26 cellular contexts compared by ENCODE assay signal in the genomic region with DNA sequence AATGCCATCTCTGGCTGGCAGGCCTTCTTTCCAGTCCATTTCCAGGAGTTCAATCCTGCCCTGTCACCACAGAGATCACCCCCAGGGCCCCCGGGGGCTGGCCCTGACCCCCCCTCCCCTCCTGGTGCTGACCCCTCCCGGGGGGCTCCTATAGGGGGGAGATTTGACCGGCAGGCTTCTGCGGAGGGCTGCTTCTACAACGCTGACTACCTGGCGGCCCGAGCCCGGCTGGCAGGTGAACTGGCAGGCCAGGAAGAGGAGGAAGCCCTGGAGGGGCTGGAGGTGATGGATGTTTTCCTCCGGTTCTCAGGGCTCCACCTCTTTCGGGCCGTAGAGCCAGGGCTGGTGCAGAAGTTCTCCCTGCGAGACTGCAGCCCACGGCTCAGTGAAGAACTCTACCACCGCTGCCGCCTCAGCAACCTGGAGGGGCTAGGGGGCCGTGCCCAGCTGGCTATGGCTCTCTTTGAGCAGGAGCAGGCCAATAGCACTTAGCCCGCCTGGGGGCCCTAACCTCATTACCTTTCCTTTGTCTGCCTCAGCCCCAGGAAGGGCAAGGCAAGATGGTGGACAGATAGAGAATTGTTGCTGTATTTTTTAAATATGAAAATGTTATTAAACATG. TPM values are rescaled to one million over a fixed set of nuclear protein-coding genes. Genes with fewer than 3 reads are reported as not detected.
A peak's percentile ranks its signal among the peaks of the same experiment; 100 is the strongest.
DNase-seq lines count a peak whose midpoint lies in the region; ATAC-seq and TF ChIP-seq lines count a peak whose summit lies in the region.
"Had no signal": no experiment of that assay in that cellular context is flagged by ENCODE, and none has a peak within 500 bp of the region (broad histone marks: within the 10 kb centered on the region; RNA-seq: fewer than 3 reads in every experiment).

No MANE protein-coding gene starts in this region.

- peaks cover 4% of the 10 kb centered on the region for H3K36me3 Mint-ChIP-seq in nephron progenitor cell (ENCODE audit: low read depth)
- H3K36me3 Mint-ChIP-seq in T-cell, result peaks cover 9% of the 10 kb centered on the region

- H3K27me3 ChIP-seq in breast epithelium (no peaks in the 10 kb centered on the region), mammary epithelial cell (ENCODE audit: insufficient read depth, low read length) (no peaks in the 10 kb centered on the region), gastrocnemius medialis (no peaks in the 10 kb centered on the region)
- H3K27me3 ChIP-seq: BE2C had no signal

- BruUV-seq in mammary epithelial cell (replicated peaks; lab: Mats Ljungman, UMichigan), result no TSS peak

- H2AFZ ChIP-seq in mammary epithelial cell (ENCODE audit: low read depth, low read length), result no peak overlapping the region

- in situ Hi-C loops in mammary epithelial cell (cut with MboI; ENCODE audit: low sequenced_read_pairs in 2 of 2) (no loop called here), gastrocnemius medialis (cut with MboI; ENCODE audit: low sequenced_read_pairs in 4 of 4) (no loop called here)

- H3K4me2 ChIP-seq in mammary epithelial cell (ENCODE audit: insufficient read depth, low read depth, low read length), result no peak overlapping the region
- H3K4me2 ChIP-seq: KMS-11 had no signal

- H3K9me3 ChIP-seq in breast epithelium (no peaks in the 10 kb centered on the region), mammary epithelial cell (replicated peaks; ENCODE audit: insufficient read depth, low read length) (no peaks in the 10 kb centered on the region), gastrocnemius medialis (no peaks in the 10 kb centered on the region)
- H3K9me3 ChIP-seq: BE2C had no signal

- no peak overlapping the region for H3K9ac ChIP-seq in mammary epithelial cell (ENCODE audit: insufficient read depth, low read length)
- H3K9ac ChIP-seq: KMS-11 had no signal

- DNase-seq in breast epithelium (ENCODE audit: low spot score in 2 of 2) (no peak), mammary epithelial cell (no peak), nephron progenitor cell (no peak), gastrocnemius medialis (no peak), T-cell (no peak)
- DNase-seq: 8988T; ACHN; BE2C; CD8-positive, alpha-beta memory T cell; DMS 273 treated with DMSO at 0.1 percent for 48 hours; DND-41; IMR-90; NCI-H1048; NCI-H1417; NCI-H1694; NCI-H2029 treated with DMSO at 0.1 percent for 48 hours; NCI-H526 treated with DMSO at 0.1 percent for 48 hours; RPMI8226; SHP77 treated with DMSO at 0.1 percent for 48 hours had no signal

- H4K20me1 ChIP-seq in mammary epithelial cell (ENCODE audit: insufficient read depth, low read length), result no peaks in the 10 kb centered on the region

- WGBS in mammary epithelial cell (ENCODE audit: low coverage, missing lambda C conversion rate), result 70% methylated on average over 11 of the region's 17 CpGs

- no peak for TF ChIP-seq CTCF in breast epithelium (IDR thresholded peaks at IDR 0.05)
- TF ChIP-seq CTCF in mammary epithelial cell (conservative IDR thresholded peaks at IDR 0.05 in 1 of 2, IDR thresholded peaks at IDR 0.05 in 1 of 2; ENCODE audit: extremely low read depth in 1 of 2, insufficient read depth in 1 of 2, low read depth in 1 of 2, low read length in 2 of 2), result no peak
- no peak for TF ChIP-seq CTCF in nephron progenitor cell (IDR thresholded peaks at IDR 0.05)
- TF ChIP-seq CTCF in gastrocnemius medialis (IDR thresholded peaks at IDR 0.05 in 4 of 5, conservative IDR thresholded peaks at IDR 0.05 in 1 of 5), result no peak

- peaks cover 5 to 9% of the 10 kb centered on the region in 2 donors for H3K4me1 ChIP-seq in breast epithelium
- H3K4me1 ChIP-seq in mammary epithelial cell (ENCODE audit: insufficient read depth, low read length), result peaks cover 7% of the 10 kb centered on the region
- H3K4me1 ChIP-seq in gastrocnemius medialis, result peaks cover 21 to 29% of the 10 kb centered on the region in 2 donors

- H3K9me3 Mint-ChIP-seq in nephron progenitor cell (no peaks in the 10 kb centered on the region), T-cell (no peaks in the 10 kb centered on the region)
- H3K9me3 Mint-ChIP-seq: CD14-positive monocyte had no signal

- H3K27ac ChIP-seq in breast epithelium, result peak overlapping the region; percentile 48 to 67
- no peak overlapping the region for H3K27ac ChIP-seq in mammary epithelial cell (ENCODE audit: insufficient read depth, low read depth, low read length)
- H3K27ac ChIP-seq in angular gyrus (ENCODE audit: low read depth, low read length), result peak overlapping the region; percentile 13
- peak overlapping the region; percentile 58 to 80 (median 59) for H3K27ac ChIP-seq in gastrocnemius medialis
- H3K27ac ChIP-seq: KMS-11, SK-N-MC had no signal

- H3K36me3 ChIP-seq in breast epithelium (no peaks in the 10 kb centered on the region), mammary epithelial cell (ENCODE audit: insufficient read depth, low read length) (peaks cover 2% of the 10 kb centered on the region), gastrocnemius medialis (peaks cover 0 to 83% of the 10 kb centered on the region in 2 donors)

- no peak for ATAC-seq in gastrocnemius medialis
- ATAC-seq in T-cell (replicated peaks in 1 of 4), result no peak
- no peak for ATAC-seq in HG02970 (IDR thresholded peaks at IDR 0.05; ENCODE audit: low FRiP score, unreplicated experiment)
- no peak for ATAC-seq in GM21619 (IDR thresholded peaks at IDR 0.05; ENCODE audit: unreplicated experiment)

- H3K4me3 Mint-ChIP-seq in nephron progenitor cell (no peak overlapping the region), T-cell (no peak overlapping the region)
- H3K4me3 Mint-ChIP-seq: CD14-positive monocyte; CD8-positive, alpha-beta memory T cell had no signal

- dilution Hi-C loops in mammary epithelial cell (cut with HindIII; ENCODE audit: low sequenced_read_pairs), result no loop called here

- H3K27me3 Mint-ChIP-seq in nephron progenitor cell (ENCODE audit: low read depth, poor library complexity) (no peaks in the 10 kb centered on the region), T-cell (no peaks in the 10 kb centered on the region)
- H3K27me3 Mint-ChIP-seq: CD8-positive, alpha-beta memory T cell had no signal

- H3K4me3 ChIP-seq in breast epithelium, result no peak overlapping the region
- no peak overlapping the region for H3K4me3 ChIP-seq in mammary epithelial cell (replicated peaks in 1 of 3; ENCODE audit: insufficient read depth in 1 of 3, low read depth in 2 of 3, low read length in 3 of 3)
- no peak overlapping the region for H3K4me3 ChIP-seq in gastrocnemius medialis
- H3K4me3 ChIP-seq: SK-N-MC had no signal

- H3K27ac Mint-ChIP-seq in nephron progenitor cell (peak overlapping the region; percentile 78), T-cell (no peak overlapping the region)
- H3K27ac Mint-ChIP-seq: CD14-positive monocyte; CD8-positive, alpha-beta memory T cell had no signal

- CTCF ChIA-PET in mammary epithelial cell (lab: Charles Lee; ENCODE audit: low non-redundant PET) (interaction anchor here (0.7 kb wide), 1 partner anchor 393 kb away, joined by 4 read pairs; no protein-coding TSS in a partner anchor), T-cell (lab: Charles Lee) (interaction anchor here in 1 of 2 donors (1.1 kb wide), 1 partner anchor 63 kb away, joined by 3 read pairs; no protein-coding TSS in a partner anchor)

- H3K4me1 Mint-ChIP-seq in nephron progenitor cell (peaks cover 24% of the 10 kb centered on the region), T-cell (peaks cover 27 to 31% (median 30%) of the 10 kb centered on the region in 3 donors)

- TF ChIP-seq POLR2A in breast epithelium (IDR thresholded peaks at IDR 0.05), result no peak
- TF ChIP-seq POLR2A in gastrocnemius medialis (IDR thresholded peaks at IDR 0.05), result no peak

- POLR2A ChIA-PET in T-cell (lab: Charles Lee), result no interaction called here

- intact Hi-C loops in breast epithelium (cut with DNase I; ENCODE audit: low total_unique reads), result no loop called here
- intact Hi-C loops in mammary epithelial cell (cut with micrococcal nuclease), result no loop called here
- intact Hi-C loops in gastrocnemius medialis (cut with DNase I; ENCODE audit: low total_unique reads), result no loop called here

- H3K79me2 ChIP-seq in mammary epithelial cell (ENCODE audit: insufficient read depth, low read length), result peaks cover 47% of the 10 kb centered on the region

RNA-seq across cellular contexts. Expression of gene CHPF2, which starts 6.0 kb away (rescaled TPM):
- total RNA-seq in breast epithelium (10 to 100 TPM; 24.5 to 40.6 (median 38.3) TPM), mammary epithelial cell (10 to 100 TPM; 44.0 to 56.3 TPM), gastrocnemius medialis (10 to 100 TPM; 11.1 to 16.1 (median 14.1) TPM), T-cell (10 to 100 TPM; 34.2 to 66.1 (median 64.1) TPM)
- 29.7 TPM for polyA plus RNA-seq in mammary epithelial cell
- polyA minus RNA-seq in mammary epithelial cell, result 44.2 TPM

RNA-seq across cellular contexts. Expression of gene SMARCD3, which starts 10.2 kb away (rescaled TPM):
- total RNA-seq in breast epithelium, result 10 to 100 TPM; 21.3 to 69.5 (median 43.5) TPM
- total RNA-seq in mammary epithelial cell, result 10 to 100 TPM in 1 of 2 donors, 1 to 10 TPM in 1; 8.4 to 22.0 TPM
- 3.9 TPM for polyA plus RNA-seq in mammary epithelial cell
- 0.36 TPM for polyA minus RNA-seq in mammary epithelial cell
- 100 to 1,000 TPM in 1 of 4 donors, 10 to 100 TPM in 3; 41.8 to 103 (median 75.4) TPM for total RNA-seq in gastrocnemius medialis
- total RNA-seq in T-cell, result 10 to 100 TPM in 2 of 5 donors, 1 to 10 TPM in 3; 6.3 to 28.5 (median 9.1) TPM

RNA-seq across cellular contexts. Expression of gene ABCF2, which starts 11.3 kb away (rescaled TPM):
- total RNA-seq in breast epithelium (10 to 100 TPM; 35.6 to 58.7 (median 42.2) TPM), mammary epithelial cell (10 to 100 TPM; 62.5 to 77.0 TPM), gastrocnemius medialis (100 to 1,000 TPM in 1 of 4 donors, 10 to 100 TPM in 3; 73.3 to 119 (median 96.3) TPM), T-cell (10 to 100 TPM; 22.9 to 39.7 (median 38.8) TPM)
- polyA plus RNA-seq in mammary epithelial cell, result 61.2 TPM
- 56.1 TPM for polyA minus RNA-seq in mammary epithelial cell

RNA-seq across cellular contexts. Expression of gene H2BK1, which starts 28.0 kb away (rescaled TPM):
- total RNA-seq in breast epithelium (not detected), mammary epithelial cell (not detected), gastrocnemius medialis (not detected), T-cell (1 to 10 TPM; 3.1 to 7.7 (median 5.1) TPM)
- not detected for polyA plus RNA-seq in mammary epithelial cell
- not detected for polyA minus RNA-seq in mammary epithelial cell
- total RNA-seq: IMR-90, NCI-H460 had no signal
- polyA plus RNA-seq: CD14-positive monocyte; CD8-positive, alpha-beta memory T cell; IMR-90 had no signal

RNA-seq across cellular contexts. Expression of gene ASB10, which starts 51.2 kb away (rescaled TPM):
- total RNA-seq in breast epithelium, result not detected
- total RNA-seq in mammary epithelial cell, result not detected
- polyA plus RNA-seq in mammary epithelial cell, result not detected
- not detected for polyA minus RNA-seq in mammary epithelial cell
- total RNA-seq in gastrocnemius medialis, result 10 to 100 TPM; 17.1 to 24.8 (median 21.6) TPM
- not detected for total RNA-seq in T-cell
- total RNA-seq: CD8-positive, alpha-beta memory T cell; IMR-90; NCI-H460 had no signal
- polyA plus RNA-seq: CD14-positive monocyte; CD8-positive, alpha-beta memory T cell; IMR-90 had no signal
